In genomic region chr6:67888546-67888885, GRCh38 we compare ENCODE assay signal across 1 cellular context.
TF ChIP-seq lines count a peak whose summit lies in the region.

No MANE protein-coding gene starts in this region.

TF ChIP-seq in K562, 482 proteins besides CTCF, POLR2A, EP300 and RAD21 (continued from another document and continues in another):
- TF ChIP-seq, protein P1, sequence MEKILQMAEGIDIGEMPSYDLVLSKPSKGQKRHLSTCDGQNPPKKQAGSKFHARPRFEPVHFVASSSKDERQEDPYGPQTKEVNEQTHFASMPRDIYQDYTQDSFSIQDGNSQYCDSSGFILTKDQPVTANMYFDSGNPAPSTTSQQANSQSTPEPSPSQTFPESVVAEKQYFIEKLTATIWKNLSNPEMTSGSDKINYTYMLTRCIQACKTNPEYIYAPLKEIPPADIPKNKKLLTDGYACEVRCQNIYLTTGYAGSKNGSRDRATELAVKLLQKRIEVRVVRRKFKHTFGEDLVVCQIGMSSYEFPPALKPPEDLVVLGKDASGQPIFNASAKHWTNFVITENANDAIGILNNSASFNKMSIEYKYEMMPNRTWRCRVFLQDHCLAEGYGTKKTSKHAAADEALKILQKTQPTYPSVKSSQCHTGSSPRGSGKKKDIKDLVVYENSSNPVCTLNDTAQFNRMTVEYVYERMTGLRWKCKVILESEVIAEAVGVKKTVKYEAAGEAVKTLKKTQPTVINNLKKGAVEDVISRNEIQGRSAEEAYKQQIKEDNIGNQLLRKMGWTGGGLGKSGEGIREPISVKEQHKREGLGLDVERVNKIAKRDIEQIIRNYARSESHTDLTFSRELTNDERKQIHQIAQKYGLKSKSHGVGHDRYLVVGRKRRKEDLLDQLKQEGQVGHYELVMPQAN (IDR thresholded peaks at IDR 0.05; ENCODE audit: borderline replicate concordance), result no peak; the same call in none of the 2 replicates
- TF ChIP-seq CBX8 (IDR thresholded peaks at IDR 0.05; ENCODE audit: borderline replicate concordance, extremely low read depth, low read depth, low read length, poor library complexity, severe bottlenecking), result no peak
- peak; percentile 75; the same call in 1 of the 2 replicates for TF ChIP-seq POLR2G (IDR thresholded peaks at IDR 0.05; ENCODE audit: low read depth, low read length)
- no peak for TF ChIP-seq RBM39 (optimal IDR thresholded peaks at IDR 0.05; ENCODE audit: low read depth, low read length)
- TF ChIP-seq RNF2 (IDR thresholded peaks at IDR 0.05), result no peak
- peak; percentile 50; the same call in 1 of the 2 replicates for TF ChIP-seq ZNF232 (CRISPR knock-in tag; IDR thresholded peaks at IDR 0.05)
- TF ChIP-seq ELK3 (CRISPR knock-in tag; IDR thresholded peaks at IDR 0.05), result no peak
- TF ChIP-seq MAFG (tag; conservative IDR thresholded peaks at IDR 0.05), result no peak
- peak; percentile 7; the same call in 1 of the 2 replicates for TF ChIP-seq ARID3B (CRISPR knock-in tag; IDR thresholded peaks at IDR 0.05; ENCODE audit: borderline replicate concordance)
- TF ChIP-seq, protein P2, sequence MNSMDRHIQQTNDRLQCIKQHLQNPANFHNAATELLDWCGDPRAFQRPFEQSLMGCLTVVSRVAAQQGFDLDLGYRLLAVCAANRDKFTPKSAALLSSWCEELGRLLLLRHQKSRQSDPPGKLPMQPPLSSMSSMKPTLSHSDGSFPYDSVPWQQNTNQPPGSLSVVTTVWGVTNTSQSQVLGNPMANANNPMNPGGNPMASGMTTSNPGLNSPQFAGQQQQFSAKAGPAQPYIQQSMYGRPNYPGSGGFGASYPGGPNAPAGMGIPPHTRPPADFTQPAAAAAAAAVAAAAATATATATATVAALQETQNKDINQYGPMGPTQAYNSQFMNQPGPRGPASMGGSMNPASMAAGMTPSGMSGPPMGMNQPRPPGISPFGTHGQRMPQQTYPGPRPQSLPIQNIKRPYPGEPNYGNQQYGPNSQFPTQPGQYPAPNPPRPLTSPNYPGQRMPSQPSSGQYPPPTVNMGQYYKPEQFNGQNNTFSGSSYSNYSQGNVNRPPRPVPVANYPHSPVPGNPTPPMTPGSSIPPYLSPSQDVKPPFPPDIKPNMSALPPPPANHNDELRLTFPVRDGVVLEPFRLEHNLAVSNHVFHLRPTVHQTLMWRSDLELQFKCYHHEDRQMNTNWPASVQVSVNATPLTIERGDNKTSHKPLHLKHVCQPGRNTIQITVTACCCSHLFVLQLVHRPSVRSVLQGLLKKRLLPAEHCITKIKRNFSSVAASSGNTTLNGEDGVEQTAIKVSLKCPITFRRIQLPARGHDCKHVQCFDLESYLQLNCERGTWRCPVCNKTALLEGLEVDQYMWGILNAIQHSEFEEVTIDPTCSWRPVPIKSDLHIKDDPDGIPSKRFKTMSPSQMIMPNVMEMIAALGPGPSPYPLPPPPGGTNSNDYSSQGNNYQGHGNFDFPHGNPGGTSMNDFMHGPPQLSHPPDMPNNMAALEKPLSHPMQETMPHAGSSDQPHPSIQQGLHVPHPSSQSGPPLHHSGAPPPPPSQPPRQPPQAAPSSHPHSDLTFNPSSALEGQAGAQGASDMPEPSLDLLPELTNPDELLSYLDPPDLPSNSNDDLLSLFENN (IDR thresholded peaks at IDR 0.05; ENCODE audit: low read depth in 2 of 2, low read length in 2 of 2), result no peak
- no peak for TF ChIP-seq NBN (IDR thresholded peaks at IDR 0.05; ENCODE audit: low read depth)
- no peak for TF ChIP-seq HOXB6 (CRISPR knock-in tag; IDR thresholded peaks at IDR 0.05; ENCODE audit: borderline replicate concordance)
- TF ChIP-seq PCBP1 (IDR thresholded peaks at IDR 0.05; ENCODE audit: low read depth, low read length, poor library complexity, severe bottlenecking), result no peak
- no peak for TF ChIP-seq RBFOX2 (IDR thresholded peaks at IDR 0.05; ENCODE audit: low read depth, low read length)
- no peak for TF ChIP-seq YBX1 (IDR thresholded peaks at IDR 0.05)
- TF ChIP-seq ZNF507 (tag; conservative IDR thresholded peaks at IDR 0.05), result no peak
- no peak for TF ChIP-seq CREB5 (CRISPR knock-in tag; IDR thresholded peaks at IDR 0.05)
- TF ChIP-seq HNRNPL (IDR thresholded peaks at IDR 0.05; ENCODE audit: low read depth, low read length), result no peak
- no peak for TF ChIP-seq KAT7 (CRISPR knock-in tag; IDR thresholded peaks at IDR 0.05; ENCODE audit: borderline replicate concordance)
- no peak for TF ChIP-seq ZNF699 (CRISPR knock-in tag; IDR thresholded peaks at IDR 0.05; ENCODE audit: insufficient replicate concordance)
- 0 out of 2 replicates have a peak, but pooled peaks have one; percentile 62 for TF ChIP-seq SUPT5H (IDR thresholded peaks at IDR 0.05)
- TF ChIP-seq TARDBP (IDR thresholded peaks at IDR 0.05), result no peak
- TF ChIP-seq, protein P3, sequence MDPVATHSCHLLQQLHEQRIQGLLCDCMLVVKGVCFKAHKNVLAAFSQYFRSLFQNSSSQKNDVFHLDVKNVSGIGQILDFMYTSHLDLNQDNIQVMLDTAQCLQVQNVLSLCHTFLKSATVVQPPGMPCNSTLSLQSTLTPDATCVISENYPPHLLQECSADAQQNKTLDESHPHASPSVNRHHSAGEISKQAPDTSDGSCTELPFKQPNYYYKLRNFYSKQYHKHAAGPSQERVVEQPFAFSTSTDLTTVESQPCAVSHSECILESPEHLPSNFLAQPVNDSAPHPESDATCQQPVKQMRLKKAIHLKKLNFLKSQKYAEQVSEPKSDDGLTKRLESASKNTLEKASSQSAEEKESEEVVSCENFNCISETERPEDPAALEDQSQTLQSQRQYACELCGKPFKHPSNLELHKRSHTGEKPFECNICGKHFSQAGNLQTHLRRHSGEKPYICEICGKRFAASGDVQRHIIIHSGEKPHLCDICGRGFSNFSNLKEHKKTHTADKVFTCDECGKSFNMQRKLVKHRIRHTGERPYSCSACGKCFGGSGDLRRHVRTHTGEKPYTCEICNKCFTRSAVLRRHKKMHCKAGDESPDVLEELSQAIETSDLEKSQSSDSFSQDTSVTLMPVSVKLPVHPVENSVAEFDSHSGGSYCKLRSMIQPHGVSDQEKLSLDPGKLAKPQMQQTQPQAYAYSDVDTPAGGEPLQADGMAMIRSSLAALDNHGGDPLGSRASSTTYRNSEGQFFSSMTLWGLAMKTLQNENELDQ (CRISPR knock-in tag; IDR thresholded peaks at IDR 0.05; ENCODE audit: borderline replicate concordance), result 0 out of 2 replicates have a peak, but pooled peaks have one; percentile 41
- no peak for TF ChIP-seq BDP1 (IDR thresholded peaks at IDR 0.05; ENCODE audit: insufficient read depth, insufficient read length)
- TF ChIP-seq ZNF589 (CRISPR knock-in tag; IDR thresholded peaks at IDR 0.05; ENCODE audit: low read depth), result no peak
- TF ChIP-seq STAG1 (CRISPR knock-in tag; IDR thresholded peaks at IDR 0.05; ENCODE audit: borderline replicate concordance), result no peak
- TF ChIP-seq SNRNP70 (optimal IDR thresholded peaks at IDR 0.05; ENCODE audit: low read depth, low read length), result peak; percentile 34
- no peak for TF ChIP-seq ZNF57 (CRISPR knock-in tag; IDR thresholded peaks at IDR 0.05)
- no peak for TF ChIP-seq MBD2 (IDR thresholded peaks at IDR 0.05; ENCODE audit: borderline replicate concordance, low read depth)
- no peak for TF ChIP-seq ZFP91 (CRISPR knock-in tag; IDR thresholded peaks at IDR 0.05)
- peak; percentile 21; the same call in 1 of the 2 replicates for TF ChIP-seq PTBP1 (IDR thresholded peaks at IDR 0.05; ENCODE audit: low read depth, low read length)
- no peak for TF ChIP-seq DIDO1 (tag; IDR thresholded peaks at IDR 0.05; ENCODE audit: low read depth)
- TF ChIP-seq, protein P4, sequence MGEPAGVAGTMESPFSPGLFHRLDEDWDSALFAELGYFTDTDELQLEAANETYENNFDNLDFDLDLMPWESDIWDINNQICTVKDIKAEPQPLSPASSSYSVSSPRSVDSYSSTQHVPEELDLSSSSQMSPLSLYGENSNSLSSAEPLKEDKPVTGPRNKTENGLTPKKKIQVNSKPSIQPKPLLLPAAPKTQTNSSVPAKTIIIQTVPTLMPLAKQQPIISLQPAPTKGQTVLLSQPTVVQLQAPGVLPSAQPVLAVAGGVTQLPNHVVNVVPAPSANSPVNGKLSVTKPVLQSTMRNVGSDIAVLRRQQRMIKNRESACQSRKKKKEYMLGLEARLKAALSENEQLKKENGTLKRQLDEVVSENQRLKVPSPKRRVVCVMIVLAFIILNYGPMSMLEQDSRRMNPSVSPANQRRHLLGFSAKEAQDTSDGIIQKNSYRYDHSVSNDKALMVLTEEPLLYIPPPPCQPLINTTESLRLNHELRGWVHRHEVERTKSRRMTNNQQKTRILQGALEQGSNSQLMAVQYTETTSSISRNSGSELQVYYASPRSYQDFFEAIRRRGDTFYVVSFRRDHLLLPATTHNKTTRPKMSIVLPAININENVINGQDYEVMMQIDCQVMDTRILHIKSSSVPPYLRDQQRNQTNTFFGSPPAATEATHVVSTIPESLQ (CRISPR knock-in tag; IDR thresholded peaks at IDR 0.05), result no peak
- TF ChIP-seq CEBPG (CRISPR knock-in tag; IDR thresholded peaks at IDR 0.05), result no peak
- no peak for TF ChIP-seq CEBPG (tag; conservative IDR thresholded peaks at IDR 0.05 in 1 of 2, IDR thresholded peaks at IDR 0.05 in 1 of 2)
- 0 out of 2 replicates have a peak, but pooled peaks have one; percentile 3 for TF ChIP-seq KDM2B (CRISPR knock-in tag; IDR thresholded peaks at IDR 0.05)
- no peak for TF ChIP-seq CHAMP1 (IDR thresholded peaks at IDR 0.05)
- no peak for TF ChIP-seq PCBP2 (IDR thresholded peaks at IDR 0.05; ENCODE audit: low read depth, low read length, poor library complexity, severe bottlenecking)
- no peak for TF ChIP-seq ZNF197 (CRISPR knock-in tag; IDR thresholded peaks at IDR 0.05; ENCODE audit: low read depth)
- TF ChIP-seq ASH1L (IDR thresholded peaks at IDR 0.05; ENCODE audit: borderline replicate concordance, low read depth, partially characterized antibody), result no peak
- TF ChIP-seq ZNF311 (CRISPR knock-in tag; IDR thresholded peaks at IDR 0.05), result 0 out of 2 replicates have a peak, but pooled peaks have one; percentile 12
- TF ChIP-seq ARNT (IDR thresholded peaks at IDR 0.05), result no peak
